20 cellular contexts compared by ENCODE assay signal in the genomic region with DNA sequence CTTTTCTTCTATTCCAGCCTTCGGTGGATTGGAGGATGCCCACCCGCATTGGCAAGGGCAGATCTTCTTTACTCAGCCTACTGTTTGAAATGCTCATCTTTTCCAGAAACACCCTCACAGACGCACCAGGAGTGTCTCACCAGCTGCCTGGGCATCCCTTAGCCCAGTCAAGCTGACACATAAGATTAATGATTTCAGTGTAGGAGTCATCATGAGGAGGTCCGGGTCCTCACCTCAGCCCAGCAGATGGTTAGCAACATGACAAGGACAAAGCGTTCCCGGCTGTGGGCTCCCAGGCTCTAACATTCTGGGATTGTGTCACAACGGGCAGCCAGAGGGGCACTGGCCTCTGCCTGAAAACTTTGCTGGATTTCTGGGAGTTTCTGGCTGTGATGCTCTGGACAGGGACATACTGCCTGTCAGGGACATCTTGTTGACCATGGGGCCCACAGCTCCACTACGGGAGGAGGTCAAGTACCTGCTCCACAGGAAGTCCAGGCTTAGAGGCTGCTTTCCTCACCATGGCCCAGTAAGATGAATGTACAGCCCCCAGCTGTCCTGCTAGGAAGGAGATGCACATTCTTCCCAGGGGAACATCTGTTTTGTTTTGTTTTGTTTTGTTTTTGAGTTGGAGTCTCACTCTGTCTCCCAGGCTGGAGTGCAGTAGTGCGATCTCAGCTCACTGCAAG.
"Had no signal": no experiment of that assay in that cellular context is flagged by ENCODE, and none has a peak within 500 bp of the region (broad histone marks: within the 10 kb centered on the region; RNA-seq: fewer than 3 reads in every experiment).

No MANE protein-coding gene starts in this region.

- H3K9me3 Mint-ChIP-seq: activated naive CD4-positive, alpha-beta T cell treated with anti-CD3 and anti-CD28 coated beads for 36 hours; immature natural killer cell; naive thymus-derived CD4-positive, alpha-beta T cell; stimulated activated naive B cell treated with anti-CD40 and anti-IgM and Interleukin-4, amounts not matched to agents 10 μg/mL and 1 μg/mL and 100 μg/mL, for 72 hours had no signal

- H3K4me1 ChIP-seq: left lung, transverse colon had no signal

- H3K9me3 ChIP-seq: left lung, transverse colon had no signal

- H3K27ac Mint-ChIP-seq: activated naive CD4-positive, alpha-beta T cell treated with anti-CD3 and anti-CD28 coated beads for 36 hours; immature natural killer cell; progenitor cell of endocrine pancreas; stimulated activated naive B cell treated with anti-CD40 and anti-IgM and Interleukin-4, amounts not matched to agents 10 μg/mL and 1 μg/mL and 100 μg/mL, for 72 hours had no signal

- DNase-seq: activated CD8-positive, alpha-beta memory T cell treated with anti-CD3 and anti-CD28 coated beads for 24 hours; activated effector memory CD4-positive, alpha-beta T cell treated with Interleukin-2 at 50 U/mL for 16 hours; activated naive CD4-positive, alpha-beta T cell treated with anti-CD3 and anti-CD28 coated beads for 36 hours; activated T-cell treated with anti-CD3 and anti-CD28 coated beads, Interleukin-2, amount 50 U/mL, for 48 hours; aorta; dermis blood vessel endothelial cell; effector memory CD4-positive, alpha-beta T cell; glutamatergic neuron; immature natural killer cell; left lung; naive thymus-derived CD4-positive, alpha-beta T cell; retina; stimulated activated CD4-positive, alpha-beta T cell treated with anti-CD3 and anti-CD28 coated beads, Interleukin-2, amount 100 ng/mL, for 48 hours; stimulated activated CD8-positive, alpha-beta memory T cell treated with anti-CD3 and anti-CD28 coated beads, Interleukin-4, amount 100 ng/mL, for 48 hours; stimulated activated naive B cell treated with anti-CD40 and anti-IgM and Interleukin-4, amounts not matched to agents 10 μg/mL and 1 μg/mL and 100 μg/mL, for 72 hours; transverse colon had no signal

- H2AFZ ChIP-seq: hepatocyte had no signal

- H3K27ac ChIP-seq: hepatocyte, left lung, transverse colon had no signal

- H3K4me3 ChIP-seq: hepatocyte, left lung, lung, transverse colon had no signal

- H3K27me3 ChIP-seq: hepatocyte, left lung, transverse colon had no signal

- H3K4me1 Mint-ChIP-seq: brain, immature natural killer cell had no signal

- H3K36me3 ChIP-seq: left lung, transverse colon had no signal

- H3K4me3 Mint-ChIP-seq: activated naive CD4-positive, alpha-beta T cell treated with anti-CD3 and anti-CD28 coated beads for 36 hours; brain; immature natural killer cell; stimulated activated naive B cell treated with anti-CD40 and anti-IgM and Interleukin-4, amounts not matched to agents 10 μg/mL and 1 μg/mL and 100 μg/mL, for 72 hours had no signal

- H3K4me2 ChIP-seq: hepatocyte had no signal

- ATAC-seq: left lung; naive thymus-derived CD4-positive, alpha-beta T cell; stimulated activated naive B cell treated with anti-CD40 and anti-IgM and Interleukin-4, amounts not matched to agents 10 μg/mL and 1 μg/mL and 100 μg/mL, for 72 hours had no signal

- H3K36me3 Mint-ChIP-seq: brain; immature natural killer cell; stimulated activated naive B cell treated with anti-CD40 and anti-IgM and Interleukin-4, amounts not matched to agents 10 μg/mL and 1 μg/mL and 100 μg/mL, for 72 hours had no signal
